8 cellular contexts compared by ENCODE assay signal in the genomic region with DNA sequence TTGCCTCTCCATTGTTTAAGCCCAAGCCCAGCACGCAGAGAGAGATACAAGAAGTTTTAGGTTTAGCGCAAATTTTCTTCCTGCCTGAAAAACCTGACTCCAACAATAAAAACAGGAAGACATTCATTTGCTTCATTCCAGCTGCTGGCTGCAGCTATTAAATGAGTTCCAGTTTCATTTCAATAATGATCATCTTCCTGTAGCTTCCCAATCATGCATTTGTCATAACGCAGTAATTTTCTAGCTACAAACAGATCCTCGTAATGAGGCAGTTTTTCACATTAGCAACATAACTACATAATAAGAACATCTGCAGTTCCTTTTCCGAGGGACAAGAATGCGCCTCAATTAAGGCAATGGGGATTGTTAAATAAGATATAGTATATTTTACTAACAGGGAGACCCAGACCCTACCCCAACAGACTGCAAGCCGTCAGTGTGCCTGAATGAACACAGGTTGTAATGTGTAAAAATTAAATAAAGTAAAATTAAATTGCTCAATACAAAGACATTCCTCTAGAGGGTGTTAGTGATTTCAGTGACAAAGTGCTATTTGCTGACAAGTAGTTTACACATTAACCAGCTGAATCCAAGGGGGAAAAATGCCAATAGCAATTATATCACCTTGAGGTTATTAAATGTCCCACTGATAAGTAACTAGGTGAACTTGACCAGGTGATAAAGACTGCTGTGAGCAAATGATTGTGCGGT.
DNase-seq lines count a peak whose midpoint lies in the region; ATAC-seq and TF ChIP-seq lines count a peak whose summit lies in the region.

No MANE protein-coding gene starts in this region.

- H3K27me3 Mint-ChIP-seq in endothelial cell (ENCODE audit: unreplicated experiment) = peaks cover 2% of the 10 kb centered on the region
- H3K27me3 Mint-ChIP-seq in Calu3 (ENCODE audit: unreplicated experiment) = no peaks in the 10 kb centered on the region

- ATAC-seq in HG03521 (IDR thresholded peaks at IDR 0.05; ENCODE audit: unreplicated experiment) = no peak
- no peak for ATAC-seq in GM19397 (IDR thresholded peaks at IDR 0.05; ENCODE audit: unreplicated experiment)

- no TSS peak for BruUV-seq in Calu3 (replicated peaks; lab: Mats Ljungman, UMichigan)

- H3K79me2 ChIP-seq in GM23248 (ENCODE audit: insufficient read depth) = no peaks in the 10 kb centered on the region

- no peaks in the 10 kb centered on the region for H3K27me3 ChIP-seq in GM23248 (replicated peaks; ENCODE audit: insufficient read depth)

- peak; percentile 40 for DNase-seq in GM23248
- DNase-seq in NCI-H69 (lab: John Stamatoyannopoulos, UW) = peak; percentile 52
- no peak for DNase-seq in endothelial cell (ENCODE audit: low spot score)
- DNase-seq in pons (ENCODE audit: low spot score) = peak; percentile 5
- DNase-seq in Calu3 = no peak
- DNase-seq in retina = no peak

- peaks cover 7% of the 10 kb centered on the region for H3K4me1 Mint-ChIP-seq in endothelial cell (ENCODE audit: unreplicated experiment)
- no peaks in the 10 kb centered on the region for H3K4me1 Mint-ChIP-seq in Calu3 (ENCODE audit: low read depth, unreplicated experiment)

- H3K4me2 ChIP-seq in GM23248 (ENCODE audit: unreplicated experiment) = no peak overlapping the region

- no peaks in the 10 kb centered on the region for H3F3A ChIP-seq in GM23248 (ENCODE audit: insufficient read depth)

- no peaks in the 10 kb centered on the region for H3K36me3 ChIP-seq in GM23248 (ENCODE audit: low read depth)

- H3K9me2 ChIP-seq in GM23248 (ENCODE audit: insufficient read depth) = no peaks in the 10 kb centered on the region

- no peak overlapping the region for H2AFZ ChIP-seq in GM23248

- H3K27ac ChIP-seq in GM23248 = no peak overlapping the region

- in situ Hi-C loops in GM23248 (cut with MboI) = no loop called here

- no peak overlapping the region for H3K4me3 ChIP-seq in GM23248

- H3K27ac Mint-ChIP-seq in endothelial cell (ENCODE audit: unreplicated experiment) (peak overlapping the region; percentile 81), Calu3 (ENCODE audit: unreplicated experiment) (no peak overlapping the region)

- H3K9ac ChIP-seq in GM23248 = no peak overlapping the region

- CTCF ChIA-PET in Calu3 (lab: Charles Lee) = interaction anchor here (0.7 to 0.8 kb wide), 3 partner anchors 37 to 256 kb away, joined by 3 to 6 read pairs (median 4); no protein-coding TSS in a partner anchor

- no peaks in the 10 kb centered on the region for H4K20me1 ChIP-seq in GM23248 (ENCODE audit: insufficient read depth)

- no peaks in the 10 kb centered on the region for H3K36me3 Mint-ChIP-seq in endothelial cell (ENCODE audit: low read depth, unreplicated experiment)
- H3K36me3 Mint-ChIP-seq in Calu3 (ENCODE audit: insufficient read depth, unreplicated experiment) = no peaks in the 10 kb centered on the region

- H3K9me3 Mint-ChIP-seq in endothelial cell (ENCODE audit: unreplicated experiment) = no peaks in the 10 kb centered on the region
- H3K9me3 Mint-ChIP-seq in Calu3 (ENCODE audit: low read depth, unreplicated experiment) = peaks cover 2% of the 10 kb centered on the region

- H3K4me3 Mint-ChIP-seq in endothelial cell (ENCODE audit: unreplicated experiment) (no peak overlapping the region), Calu3 (ENCODE audit: low read depth, unreplicated experiment) (no peak overlapping the region)

- TF ChIP-seq CTCF in endothelial cell (IDR thresholded peaks at IDR 0.05; ENCODE audit: unreplicated experiment) (peak; percentile 67), Calu3 (IDR thresholded peaks at IDR 0.05; ENCODE audit: unreplicated experiment) (no peak)

- no peaks in the 10 kb centered on the region for H3K4me1 ChIP-seq in GM23248 (ENCODE audit: insufficient read depth)

- intact Hi-C loops in Calu3 (cut with micrococcal nuclease; ENCODE audit: unreplicated experiment) = no loop called here

- 13 to 17% methylated on average over 8 of the region's 8 CpGs for WGBS in GM23248 (ENCODE audit: low coverage in 1 of 2, low lambda C conversion rate in 2 of 2, missing lambda C conversion rate in 2 of 2), 2 experiments

- no peaks in the 10 kb centered on the region for H3K9me3 ChIP-seq in GM23248 (ENCODE audit: low read depth)

Comparison
In these comparisons a context has a peak if more than half of its experiments do, and no peak if none do; other contexts are left out.
1. DNase-seq: peak in GM23248 (single experiment), NCI-H69 (single experiment) and pons (single experiment); none in endothelial cell (single experiment), Calu3 (single experiment) and retina (single experiment).